In genomic region chr3:39378092-39378491, GRCh38 we compare ENCODE assay signal across 8 cellular contexts. TPM values are rescaled to one million over a fixed set of nuclear protein-coding genes. Genes with fewer than 3 reads are reported as not detected.
A peak's percentile ranks its signal among the peaks of the same experiment; 100 is the strongest.
DNase-seq lines count a peak whose midpoint lies in the region; ATAC-seq and TF ChIP-seq lines count a peak whose summit lies in the region.

No MANE protein-coding gene starts in this region.

- H3K4me3 Mint-ChIP-seq in type B pancreatic cell, result no peak overlapping the region

- H3K79me1 ChIP-seq in mesendoderm (ENCODE audit: low read length), result no peaks in the 10 kb centered on the region

- no peak overlapping the region for H3K4me3 ChIP-seq in GM12875 (ENCODE audit: low read depth, low read length)
- H3K4me3 ChIP-seq in mammary epithelial cell (replicated peaks in 1 of 3; ENCODE audit: insufficient read depth in 1 of 3, low read depth in 2 of 3, low read length in 3 of 3), result no peak overlapping the region
- no peak overlapping the region for H3K4me3 ChIP-seq in mesendoderm (ENCODE audit: low read length)
- H3K4me3 ChIP-seq in tibial artery, result no peak overlapping the region

- intact Hi-C loops in mammary epithelial cell (cut with micrococcal nuclease) (loop anchor here (1.0 kb wide), 2 partner anchors 86 to 189 kb away; no protein-coding TSS in a partner anchor), tibial artery (cut with DNase I; ENCODE audit: low total_unique reads) (no loop called here)

- H4K20me1 ChIP-seq in mammary epithelial cell (ENCODE audit: insufficient read depth, low read length), result no peaks in the 10 kb centered on the region

- H3K9me3 ChIP-seq in mammary epithelial cell (replicated peaks; ENCODE audit: insufficient read depth, low read length) (no peaks in the 10 kb centered on the region), tibial artery (no peaks in the 10 kb centered on the region)

- no peak overlapping the region for H3K18ac ChIP-seq in mesendoderm (ENCODE audit: low read length)

- dilution Hi-C loops in mammary epithelial cell (cut with HindIII; ENCODE audit: low sequenced_read_pairs), result no loop called here

- H3K79me2 ChIP-seq in mammary epithelial cell (ENCODE audit: insufficient read depth, low read length) (no peaks in the 10 kb centered on the region), mesendoderm (ENCODE audit: control insufficient read depth, insufficient read depth, low read length) (no peaks in the 10 kb centered on the region)

- in situ Hi-C loops in mammary epithelial cell (cut with MboI; ENCODE audit: low sequenced_read_pairs in 2 of 2), result loop anchor here in 1 of 2 donors (25.0 kb wide), 1 partner anchor 191 kb away; the partner anchor contains the start of gene XIRP1

- H2BK5ac ChIP-seq in mesendoderm (ENCODE audit: low read length), result no peak overlapping the region

- H2AK5ac ChIP-seq in mesendoderm (ENCODE audit: low read length), result no peak overlapping the region

- no peak overlapping the region for H3K4ac ChIP-seq in mesendoderm (ENCODE audit: low read depth, low read length)

- no peak overlapping the region for H4K8ac ChIP-seq in mesendoderm (ENCODE audit: low read depth, low read length)

- BruUV-seq in mammary epithelial cell (replicated peaks; lab: Mats Ljungman, UMichigan), result no TSS peak

- DNase-seq in mammary epithelial cell (peak; percentile 43), mesendoderm (peak; percentile 83), type B pancreatic cell (ENCODE audit: extremely low spot score, unreplicated experiment) (no peak), tibial artery (no peak), NCI-H187 treated with DMSO at 0.1 percent for 48 hours (lab: John Stamatoyannopoulos, UW) (no peak)

- H3K9me3 Mint-ChIP-seq in type B pancreatic cell, result no peaks in the 10 kb centered on the region

- no peak overlapping the region for H3K56ac ChIP-seq in mesendoderm (ENCODE audit: low read length)

- peaks cover 10% of the 10 kb centered on the region for H3K27me3 Mint-ChIP-seq in type B pancreatic cell

- H4K5ac ChIP-seq in mesendoderm (ENCODE audit: low read length), result no peak overlapping the region

- H3K27ac Mint-ChIP-seq in type B pancreatic cell, result peak overlapping the region; percentile 17

- 8% methylated on average over 4 of the region's 4 CpGs for WGBS in mammary epithelial cell (ENCODE audit: low coverage, missing lambda C conversion rate)
- no CpG with 5 or more reads among the region's 4 CpGs for WGBS in mesendoderm (ENCODE audit: extremely low coverage, insufficient coverage, low lambda C conversion rate)

- H3K9ac ChIP-seq in mammary epithelial cell (ENCODE audit: insufficient read depth, low read length), result no peak overlapping the region
- H3K9ac ChIP-seq in mesendoderm (ENCODE audit: low read length), result no peak overlapping the region

- CTCF ChIA-PET in mammary epithelial cell (lab: Charles Lee; ENCODE audit: low non-redundant PET), result interaction anchor here (0.6 to 1.2 kb wide), 7 partner anchors 12 to 1514 kb away, joined by 3 to 32 read pairs (median 5); partner anchors contain the start of gene CX3CR1

- H3K4me1 Mint-ChIP-seq in type B pancreatic cell (ENCODE audit: unreplicated experiment), result peaks cover 11% of the 10 kb centered on the region

- no peaks in the 10 kb centered on the region for H3K27me3 ChIP-seq in mammary epithelial cell (ENCODE audit: insufficient read depth, low read length)
- no peaks in the 10 kb centered on the region for H3K27me3 ChIP-seq in mesendoderm (ENCODE audit: insufficient read depth, low read length, poor library complexity)
- H3K27me3 ChIP-seq in tibial artery, result no peaks in the 10 kb centered on the region

- peaks cover 5% of the 10 kb centered on the region for H3K4me1 ChIP-seq in mammary epithelial cell (ENCODE audit: insufficient read depth, low read length)
- no peaks in the 10 kb centered on the region for H3K4me1 ChIP-seq in mesendoderm (ENCODE audit: control insufficient read depth, low read depth, low read length)
- peaks cover 0 to 7% (median 5%) of the 10 kb centered on the region in 4 donors for H3K4me1 ChIP-seq in tibial artery

- TF ChIP-seq CTCF in GM12875 (IDR thresholded peaks at IDR 0.05; ENCODE audit: borderline replicate concordance, insufficient read depth, low read depth, low read length) (peak; percentile 93), mammary epithelial cell (conservative IDR thresholded peaks at IDR 0.05 in 1 of 2, IDR thresholded peaks at IDR 0.05 in 1 of 2; ENCODE audit: extremely low read depth in 1 of 2, insufficient read depth in 1 of 2, low read depth in 1 of 2, low read length in 2 of 2) (peak; percentile 84 to 91), type B pancreatic cell (conservative IDR thresholded peaks at IDR 0.05) (peak; percentile 76), tibial artery (IDR thresholded peaks at IDR 0.05) (peak in 1 of 2 experiments; percentile 5)

- peaks cover 4% of the 10 kb centered on the region for H3K36me3 Mint-ChIP-seq in type B pancreatic cell

- H2AFZ ChIP-seq in mammary epithelial cell (ENCODE audit: low read depth, low read length), result no peak overlapping the region

- no peak overlapping the region for H3K23ac ChIP-seq in mesendoderm (ENCODE audit: low read length)

- no peak overlapping the region for H2BK15ac ChIP-seq in mesendoderm (replicated peaks; ENCODE audit: low read depth)

- peak; percentile 42 for ATAC-seq in HG02870 (IDR thresholded peaks at IDR 0.05; ENCODE audit: unreplicated experiment)
- ATAC-seq in SK-N-SH treated with all-trans-retinoic acid at 6 μM for 48 hours, result peak; percentile 79

- no peak overlapping the region for H3K27ac ChIP-seq in mammary epithelial cell (ENCODE audit: insufficient read depth, low read depth, low read length)
- H3K27ac ChIP-seq in mesendoderm (ENCODE audit: low read depth, low read length), result no peak overlapping the region
- no peak overlapping the region for H3K27ac ChIP-seq in tibial artery

- H2BK120ac ChIP-seq in mesendoderm (ENCODE audit: low read depth, low read length), result no peak overlapping the region

- no peaks in the 10 kb centered on the region for H3K36me3 ChIP-seq in mammary epithelial cell (ENCODE audit: insufficient read depth, low read length)
- H3K36me3 ChIP-seq in mesendoderm (ENCODE audit: control insufficient read depth, insufficient read depth, low read length), result no peaks in the 10 kb centered on the region
- H3K36me3 ChIP-seq in tibial artery, result no peaks in the 10 kb centered on the region

- no peak overlapping the region for H3K4me2 ChIP-seq in mammary epithelial cell (ENCODE audit: insufficient read depth, low read depth, low read length)
- no peak overlapping the region for H3K4me2 ChIP-seq in mesendoderm (ENCODE audit: low read length)

TF ChIP-seq in SK-N-SH treated with all-trans-retinoic acid at 6 μM for 48 hours, 23 proteins besides CTCF, POLR2A, EP300 and RAD21 (continues in another document):
- TF ChIP-seq TCF4 (CRISPR knock-in tag; IDR thresholded peaks at IDR 0.05; ENCODE audit: borderline replicate concordance), result no peak
- TF ChIP-seq ISL1 (CRISPR knock-in tag; IDR thresholded peaks at IDR 0.05), result no peak
- TF ChIP-seq PPARA (CRISPR knock-in tag; IDR thresholded peaks at IDR 0.05; ENCODE audit: borderline replicate concordance), result no peak
- TF ChIP-seq ARNTL (CRISPR knock-in tag; IDR thresholded peaks at IDR 0.05; ENCODE audit: borderline replicate concordance, low read depth), result no peak
- TF ChIP-seq ZFP3 (CRISPR knock-in tag; IDR thresholded peaks at IDR 0.05), result no peak
- TF ChIP-seq OSR1 (CRISPR knock-in tag; IDR thresholded peaks at IDR 0.05), result no peak
- TF ChIP-seq, protein P1, sequence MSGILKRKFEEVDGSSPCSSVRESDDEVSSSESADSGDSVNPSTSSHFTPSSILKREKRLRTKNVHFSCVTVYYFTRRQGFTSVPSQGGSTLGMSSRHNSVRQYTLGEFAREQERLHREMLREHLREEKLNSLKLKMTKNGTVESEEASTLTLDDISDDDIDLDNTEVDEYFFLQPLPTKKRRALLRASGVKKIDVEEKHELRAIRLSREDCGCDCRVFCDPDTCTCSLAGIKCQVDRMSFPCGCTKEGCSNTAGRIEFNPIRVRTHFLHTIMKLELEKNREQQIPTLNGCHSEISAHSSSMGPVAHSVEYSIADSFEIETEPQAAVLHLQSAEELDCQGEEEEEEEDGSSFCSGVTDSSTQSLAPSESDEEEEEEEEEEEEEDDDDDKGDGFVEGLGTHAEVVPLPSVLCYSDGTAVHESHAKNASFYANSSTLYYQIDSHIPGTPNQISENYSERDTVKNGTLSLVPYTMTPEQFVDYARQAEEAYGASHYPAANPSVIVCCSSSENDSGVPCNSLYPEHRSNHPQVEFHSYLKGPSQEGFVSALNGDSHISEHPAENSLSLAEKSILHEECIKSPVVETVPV (CRISPR knock-in tag; IDR thresholded peaks at IDR 0.05), result no peak
- no peak for TF ChIP-seq ZFP30 (CRISPR knock-in tag; IDR thresholded peaks at IDR 0.05)
- no peak for TF ChIP-seq ZNF565 (CRISPR knock-in tag; conservative IDR thresholded peaks at IDR 0.05; ENCODE audit: low read depth)
- TF ChIP-seq CSDC2 (CRISPR knock-in tag; IDR thresholded peaks at IDR 0.05), result no peak
- no peak for TF ChIP-seq ZC3H10 (CRISPR knock-in tag; IDR thresholded peaks at IDR 0.05)
- TF ChIP-seq RARB (CRISPR knock-in tag; IDR thresholded peaks at IDR 0.05), result no peak
- no peak for TF ChIP-seq ZNF70 (CRISPR knock-in tag; IDR thresholded peaks at IDR 0.05)
- no peak for TF ChIP-seq SNAI2 (CRISPR knock-in tag; IDR thresholded peaks at IDR 0.05)

RNA-seq across cellular contexts. Expression of gene SLC25A38, which starts 5.1 kb away (rescaled TPM):
- total RNA-seq in mammary epithelial cell (10 to 100 TPM; 27.5 to 34.9 TPM), type B pancreatic cell (ENCODE audit: low replicate concordance) (26.9 and 30.3 TPM in 2 replicates)
- 29.3 TPM for polyA plus RNA-seq in mammary epithelial cell
- polyA minus RNA-seq in mammary epithelial cell, result 39.6 TPM
- 31.4 TPM for polyA plus RNA-seq in mesendoderm (2013, experiment 1 of 2)
- 31.1 TPM for polyA plus RNA-seq in mesendoderm (2013, experiment 2 of 2)

RNA-seq across cellular contexts. Expression of gene RPSA, which starts 28.4 kb away (rescaled TPM):
- 1,000 to 10,000 TPM in 1 of 2 donors, 100 to 1,000 TPM in 1; 874 to 1,396 TPM for total RNA-seq in mammary epithelial cell
- polyA plus RNA-seq in mammary epithelial cell, result 2,903 TPM
- polyA minus RNA-seq in mammary epithelial cell, result 1,449 TPM
- 2,947 TPM for polyA plus RNA-seq in mesendoderm (2013, experiment 1 of 2)
- polyA plus RNA-seq in mesendoderm (2013, experiment 2 of 2), result 2,912 TPM
- 1,264 and 1,454 TPM in 2 replicates for total RNA-seq in type B pancreatic cell (ENCODE audit: low replicate concordance)

RNA-seq across cellular contexts. Expression of gene CCR8, which starts 48.6 kb away (rescaled TPM):
- total RNA-seq in mammary epithelial cell (not detected), type B pancreatic cell (ENCODE audit: low replicate concordance) (1.2 TPM in 1 of 2 replicates, not detected in the other)
- not detected for polyA plus RNA-seq in mammary epithelial cell
- not detected for polyA minus RNA-seq in mammary epithelial cell
- not detected for polyA plus RNA-seq in mesendoderm (2013, experiment 1 of 2)
- not detected for polyA plus RNA-seq in mesendoderm (2013, experiment 2 of 2)

Comparison
In these comparisons a context has a peak if more than half of its experiments do, and no peak if none do; other contexts are left out.
1. DNase-seq: peak in mammary epithelial cell (single experiment) and mesendoderm (single experiment); none in type B pancreatic cell (single experiment), tibial artery (0 of 2) and NCI-H187 treated with DMSO at 0.1 percent for 48 hours (single experiment).